In genomic region chr3:172048599-172048998, GRCh38 we compare ENCODE assay signal across 23 cellular contexts.
"Had no signal": no experiment of that assay in that cellular context is flagged by ENCODE, and none has a peak within 500 bp of the region (broad histone marks: within the 10 kb centered on the region; RNA-seq: fewer than 3 reads in every experiment).

No MANE protein-coding gene starts in this region.

- H3K27me3 Mint-ChIP-seq: IgD-negative memory B cell had no signal

- DNase-seq: KBM-7; MV-4-11; NCI-H1048; NCI-H1105; NCI-H1417; NCI-H1436 treated with DMSO at 0.1 percent for 48 hours; NCI-H1694; NCI-H187 treated with DMSO at 0.1 percent for 48 hours; NCI-H2029 treated with DMSO at 0.1 percent for 48 hours; NCI-H2171 treated with DMSO at 0.1 percent for 48 hours; NCI-H446; NCI-H510A; NCI-H524 treated with DMSO at 0.1 percent for 48 hours; NCI-H69; NCI-H774; NK-92 treated with Interleukin-12 subunit alpha and Interleukin-12 subunit beta, amount 100 ng/mL, for 24 hours; PC-3; SHP77 treated with DMSO at 0.1 percent for 48 hours; SJCRH30 had no signal

- H3K9me3 ChIP-seq: SJCRH30 had no signal

- ATAC-seq: Panc1, PC-3, Right ventricle myocardium inferior, SK-N-SH treated with all-trans-retinoic acid at 6 μM for 48 hours had no signal

- H3K27ac ChIP-seq: SJCRH30 had no signal

- H3K4me1 Mint-ChIP-seq: IgD-negative memory B cell had no signal

- H3K27ac Mint-ChIP-seq: IgD-negative memory B cell had no signal

- H3K4me1 ChIP-seq: SJCRH30 had no signal

- H3K4me3 Mint-ChIP-seq: IgD-negative memory B cell had no signal

- H3K27me3 ChIP-seq: SJCRH30 had no signal

- H3K4me3 ChIP-seq: SJCRH30 had no signal
